8 cellular contexts compared by ENCODE assay signal in genomic region chr17:42323268-42323773, GRCh38. TPM values are rescaled to one million over a fixed set of nuclear protein-coding genes. Genes with fewer than 3 reads are reported as not detected.
DNase-seq lines count a peak whose midpoint lies in the region; ATAC-seq and TF ChIP-seq lines count a peak whose summit lies in the region.

No MANE protein-coding gene starts in this region.

- H3K4me3 ChIP-seq in left ventricle myocardium inferior (no peak overlapping the region), right cardiac atrium (ENCODE audit: low read length) (no peak overlapping the region), RWPE2 (ENCODE audit: severe bottlenecking) (no peak overlapping the region), gastroesophageal sphincter (no peak overlapping the region), uterus (no peak overlapping the region)

- WGBS in right cardiac atrium = 86% methylated on average over 5 of the region's 5 CpGs
- no CpG with 5 or more reads among the region's 5 CpGs for WGBS in gastroesophageal sphincter (ENCODE audit: low coverage in 1 of 2), 2 donors

- TF ChIP-seq POLR2A in gastroesophageal sphincter (IDR thresholded peaks at IDR 0.05) = no peak
- no peak for TF ChIP-seq POLR2A in uterus (IDR thresholded peaks at IDR 0.05)

- intact Hi-C loops in left ventricle myocardium inferior (cut with micrococcal nuclease) (loop anchor here (5.0 kb wide), 1 partner anchor 69 kb away; no protein-coding TSS in a partner anchor), right cardiac atrium (cut with DNase I) (loop anchor here (2.0 to 10.0 kb wide), 5 partner anchors 83 to 204 kb away; no protein-coding TSS in a partner anchor), uterus (cut with DNase I; ENCODE audit: low total_unique reads) (loop anchor here (2.0 to 5.0 kb wide), 2 partner anchors 81 to 204 kb away; no protein-coding TSS in a partner anchor)

- H3K27ac ChIP-seq in left ventricle myocardium inferior (replicated peaks) = peak overlapping the region; percentile 25
- H3K27ac ChIP-seq in right cardiac atrium (ENCODE audit: low read length) = no peak overlapping the region
- peak overlapping the region; percentile 92 for H3K27ac ChIP-seq in RWPE2 (ENCODE audit: poor library complexity, severe bottlenecking)
- peak overlapping the region in 3 of 4 donors; percentile 62 to 69 (median 65) for H3K27ac ChIP-seq in gastroesophageal sphincter
- peak overlapping the region; percentile 56 to 59 for H3K27ac ChIP-seq in uterus

- TF ChIP-seq EP300 in gastroesophageal sphincter (IDR thresholded peaks at IDR 0.05) = no peak

- DNase-seq in left ventricle myocardium inferior = no peak
- DNase-seq in right cardiac atrium = no peak
- DNase-seq in RWPE2 (ENCODE audit: low spot score) = no peak
- DNase-seq in uterus = no peak
- no peak for DNase-seq in NCI-H1092 treated with DMSO at 0.1 percent for 48 hours (lab: John Stamatoyannopoulos, UW)
- no peak for DNase-seq in SIG-M5 (lab: John Stamatoyannopoulos, UW)

- H3K9me3 ChIP-seq in left ventricle myocardium inferior (replicated peaks) = no peaks in the 10 kb centered on the region
- no peaks in the 10 kb centered on the region for H3K9me3 ChIP-seq in right cardiac atrium (ENCODE audit: control insufficient read depth, low read length)
- no peaks in the 10 kb centered on the region for H3K9me3 ChIP-seq in RWPE2 (ENCODE audit: severe bottlenecking)
- H3K9me3 ChIP-seq in gastroesophageal sphincter = no peaks in the 10 kb centered on the region
- no peaks in the 10 kb centered on the region for H3K9me3 ChIP-seq in uterus

- TF ChIP-seq CTCF in left ventricle myocardium inferior (IDR thresholded peaks at IDR 0.05; ENCODE audit: borderline replicate concordance) (no peak), RWPE2 (IDR thresholded peaks at IDR 0.05; ENCODE audit: poor library complexity, severe bottlenecking) (no peak), gastroesophageal sphincter (IDR thresholded peaks at IDR 0.05) (no peak), uterus (IDR thresholded peaks at IDR 0.05) (no peak)

- peaks cover 98% of the 10 kb centered on the region for H3K36me3 ChIP-seq in left ventricle myocardium inferior
- peaks cover 65% of the 10 kb centered on the region for H3K36me3 ChIP-seq in RWPE2 (ENCODE audit: low read depth)
- peaks cover 0 to 99% of the 10 kb centered on the region in 2 donors for H3K36me3 ChIP-seq in gastroesophageal sphincter
- H3K36me3 ChIP-seq in uterus = no peaks in the 10 kb centered on the region

- ATAC-seq in right cardiac atrium = no peak
- no peak for ATAC-seq in RWPE2 (ENCODE audit: low read depth)
- no peak for ATAC-seq in gastroesophageal sphincter
- no peak for ATAC-seq in GM18511 (IDR thresholded peaks at IDR 0.05; ENCODE audit: unreplicated experiment)

- H3K4me1 ChIP-seq in left ventricle myocardium inferior (peaks cover 40% of the 10 kb centered on the region), right cardiac atrium (ENCODE audit: control insufficient read depth, insufficient read depth, low read length) (no peaks in the 10 kb centered on the region), RWPE2 (ENCODE audit: insufficient read depth, poor library complexity, severe bottlenecking) (peaks cover 20% of the 10 kb centered on the region), gastroesophageal sphincter (peaks cover 0 to 39% (median 12%) of the 10 kb centered on the region in 3 donors), uterus (no peaks in the 10 kb centered on the region)

- no peaks in the 10 kb centered on the region for H3K27me3 ChIP-seq in left ventricle myocardium inferior (ENCODE audit: low read depth)
- H3K27me3 ChIP-seq in right cardiac atrium (ENCODE audit: control insufficient read depth, insufficient read depth) = no peaks in the 10 kb centered on the region
- no peaks in the 10 kb centered on the region for H3K27me3 ChIP-seq in RWPE2 (ENCODE audit: insufficient read depth, poor library complexity, severe bottlenecking)
- H3K27me3 ChIP-seq in gastroesophageal sphincter = no peaks in the 10 kb centered on the region
- no peaks in the 10 kb centered on the region for H3K27me3 ChIP-seq in uterus

RNA-seq across cellular contexts. Expression of gene STAT5A, which starts 35.0 kb away (rescaled TPM):
- total RNA-seq in left ventricle myocardium inferior (16.7 TPM), right cardiac atrium (10 to 100 TPM; 20.8 to 30.5 (median 23.3) TPM), gastroesophageal sphincter (10 to 100 TPM; 61.8 to 80.8 (median 71.4) TPM), uterus (10 to 100 TPM; 30.7 to 69.2 (median 33.9) TPM)
- 8.1 TPM for polyA plus RNA-seq in right cardiac atrium

RNA-seq across cellular contexts. Expression of gene STAT5B, which starts 47.1 kb away (rescaled TPM):
- total RNA-seq in left ventricle myocardium inferior (30.7 TPM), right cardiac atrium (10 to 100 TPM; 39.4 to 46.3 (median 40.5) TPM), gastroesophageal sphincter (10 to 100 TPM; 73.3 to 98.3 (median 95.6) TPM), uterus (100 to 1,000 TPM in 3 of 4 donors, 10 to 100 TPM in 1; 72.1 to 187 (median 144) TPM)
- polyA plus RNA-seq in right cardiac atrium = 19.7 TPM
